Comparison of ENCODE assay signal across 8 cellular contexts in the genomic region with DNA sequence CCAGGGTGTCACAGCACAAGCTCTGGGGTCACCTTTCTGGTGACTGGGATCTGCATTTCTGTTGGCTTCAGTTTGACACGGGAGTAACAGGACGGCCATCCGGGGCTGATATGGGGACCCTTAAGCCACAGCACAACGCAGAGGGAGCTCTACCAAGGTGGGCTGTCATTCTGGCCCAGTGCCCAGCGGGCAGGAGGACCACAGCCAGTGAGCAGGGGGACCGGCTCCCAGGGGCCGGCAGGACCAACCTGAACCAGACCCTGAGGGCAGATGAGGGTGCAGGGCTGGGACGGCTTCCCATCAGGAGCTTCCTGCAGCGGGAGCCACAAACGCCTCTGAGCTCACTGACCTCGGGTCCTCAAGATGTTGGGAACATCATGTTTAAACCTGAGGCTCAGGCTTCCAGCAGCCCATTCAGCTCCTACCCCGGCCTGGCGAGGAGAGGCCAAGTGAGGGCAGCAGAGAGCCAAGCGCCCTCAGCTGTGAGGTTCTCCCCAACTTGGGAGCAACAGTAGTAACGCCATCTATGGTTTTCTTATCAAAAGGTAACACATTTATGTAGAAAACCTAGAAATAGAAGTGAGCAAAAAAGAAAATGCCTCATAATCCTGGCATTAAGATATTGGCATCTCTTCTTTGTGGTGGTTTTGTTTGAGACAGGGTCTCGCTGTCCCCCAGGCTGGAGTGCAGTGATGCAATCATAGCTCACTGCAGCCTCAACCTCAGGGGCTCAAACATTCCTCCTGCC. TPM values are rescaled to one million over a fixed set of nuclear protein-coding genes. Genes with fewer than 3 reads are reported as not detected.
DNase-seq lines count a peak whose midpoint lies in the region; ATAC-seq and TF ChIP-seq lines count a peak whose summit lies in the region.

No MANE protein-coding gene starts in this region.

- in situ Hi-C loops in gastrocnemius medialis (cut with MboI; ENCODE audit: low sequenced_read_pairs in 4 of 4): no loop called here

- H3K9me2 ChIP-seq in OCI-LY7 (ENCODE audit: insufficient read depth, low read length): no peaks in the 10 kb centered on the region

- DNase-seq in A673 (ENCODE audit: low spot score) (peak; percentile 48), OCI-LY7 (ENCODE audit: low spot score) (peak; percentile 70), germinal center (ENCODE audit: low spot score) (peak; percentile 70), gastrocnemius medialis (no peak), GDM1 (lab: John Stamatoyannopoulos, UW) (no peak)
- peak; percentile 59 to 62 for DNase-seq in activated T-cell treated with anti-CD3 and anti-CD28 coated beads, Interleukin-2, amount 50 U/mL, for 72 hours

- H3K4me1 ChIP-seq in A673 (ENCODE audit: insufficient read depth, low read length, poor library complexity, severe bottlenecking): no peaks in the 10 kb centered on the region
- no peaks in the 10 kb centered on the region for H3K4me1 ChIP-seq in OCI-LY7 (ENCODE audit: insufficient read depth, low read length, poor library complexity, severe bottlenecking)
- no peaks in the 10 kb centered on the region for H3K4me1 ChIP-seq in gastrocnemius medialis

- H3K27me3 Mint-ChIP-seq in activated T-cell treated with anti-CD3 and anti-CD28 coated beads, Interleukin-2, amount 50 U/mL, for 72 hours (ENCODE audit: low read depth): peaks cover 9% of the 10 kb centered on the region

- CTCF ChIA-PET in A673 (lab: Charles Lee): interaction anchor here (0.5 to 0.8 kb wide), 2 partner anchors 12 to 693 kb away, joined by 3 read pairs; no protein-coding TSS in a partner anchor
- CTCF ChIA-PET in OCI-LY7 (lab: Charles Lee; ENCODE audit: unreplicated experiment): interaction anchor here (0.6 to 1.1 kb wide), 3 partner anchors 26 to 170 kb away, joined by 3 to 4 read pairs (median 3); no protein-coding TSS in a partner anchor

- H3K27me3 ChIP-seq in A673 (replicated peaks; ENCODE audit: insufficient read depth, low read depth, low read length, poor library complexity): no peaks in the 10 kb centered on the region
- H3K27me3 ChIP-seq in gastrocnemius medialis: peaks cover 5 to 16% (median 7%) of the 10 kb centered on the region in 3 donors

- H3K4me1 Mint-ChIP-seq in activated T-cell treated with anti-CD3 and anti-CD28 coated beads, Interleukin-2, amount 50 U/mL, for 72 hours (ENCODE audit: low read depth): no peaks in the 10 kb centered on the region

- TF ChIP-seq POLR2A in gastrocnemius medialis (IDR thresholded peaks at IDR 0.05): no peak

- no peak overlapping the region for H3K4me3 Mint-ChIP-seq in activated T-cell treated with anti-CD3 and anti-CD28 coated beads, Interleukin-2, amount 50 U/mL, for 72 hours

- peak; percentile 78 to 79 for ATAC-seq in activated T-cell treated with anti-CD3 and anti-CD28 coated beads, Interleukin-2, amount 50 U/mL, for 72 hours (replicated peaks in 1 of 2)
- ATAC-seq in gastrocnemius medialis (peak in 1 of 2 donors; percentile 45), GM18520 (IDR thresholded peaks at IDR 0.05; ENCODE audit: unreplicated experiment) (no peak)

- POLR2A ChIA-PET in A673 (lab: Charles Lee; ENCODE audit: low non-redundant PET): no interaction called here
- POLR2A ChIA-PET in OCI-LY7 (lab: Charles Lee): interaction anchor here (0.6 to 1.4 kb wide), 4 partner anchors 9 to 61 kb away, joined by 3 to 5 read pairs (median 4); no protein-coding TSS in a partner anchor

- no TSS peak for BruUV-seq in A673 (replicated peaks; lab: Mats Ljungman, UMichigan)
- BruUV-seq in OCI-LY7 (replicated peaks; lab: Mats Ljungman, UMichigan): no TSS peak

- peaks cover 27% of the 10 kb centered on the region for H3K36me3 ChIP-seq in A673 (ENCODE audit: insufficient read depth, low read length, poor library complexity, severe bottlenecking)
- H3K36me3 ChIP-seq in OCI-LY7 (ENCODE audit: insufficient read depth, low read length): peaks cover 20% of the 10 kb centered on the region; the same call in 1 of the 2 replicates
- peaks cover 0 to 20% of the 10 kb centered on the region in 2 donors for H3K36me3 ChIP-seq in gastrocnemius medialis

- TF ChIP-seq CTCF in A673 (conservative IDR thresholded peaks at IDR 0.05; ENCODE audit: low read depth, low read length): peak; percentile 64
- TF ChIP-seq CTCF in GM12873 (IDR thresholded peaks at IDR 0.05; ENCODE audit: insufficient read depth, low read depth, low read length, missing control alignments): peak; percentile 91
- peak; percentile 89 for TF ChIP-seq CTCF in OCI-LY7 (conservative IDR thresholded peaks at IDR 0.05; ENCODE audit: low read length)
- TF ChIP-seq CTCF in gastrocnemius medialis (IDR thresholded peaks at IDR 0.05 in 4 of 5, conservative IDR thresholded peaks at IDR 0.05 in 1 of 5): peak in 3 of 5 experiments; percentile 24 to 57 (median 37)

- no peaks in the 10 kb centered on the region for H4K20me1 ChIP-seq in OCI-LY7 (ENCODE audit: insufficient read depth, low read length)

- no peak overlapping the region for H2AFZ ChIP-seq in OCI-LY7 (ENCODE audit: low read length)

- intact Hi-C loops in A673 (cut with micrococcal nuclease; ENCODE audit: unreplicated experiment): no loop called here
- intact Hi-C loops in OCI-LY7 (cut with micrococcal nuclease; ENCODE audit: unreplicated experiment): no loop called here
- intact Hi-C loops in gastrocnemius medialis (cut with DNase I; ENCODE audit: low total_unique reads): no loop called here

- H3K36me3 Mint-ChIP-seq in activated T-cell treated with anti-CD3 and anti-CD28 coated beads, Interleukin-2, amount 50 U/mL, for 72 hours (ENCODE audit: insufficient read depth in 2 of 2): peaks cover 0 to 3% of the 10 kb centered on the region in 2 donors

- no peaks in the 10 kb centered on the region for H3K9me3 Mint-ChIP-seq in activated T-cell treated with anti-CD3 and anti-CD28 coated beads, Interleukin-2, amount 50 U/mL, for 72 hours

- H3K9me3 ChIP-seq in A673 (ENCODE audit: low read depth, low read length, poor library complexity, severe bottlenecking) (no peaks in the 10 kb centered on the region), OCI-LY7 (ENCODE audit: low read length) (no peaks in the 10 kb centered on the region), gastrocnemius medialis (no peaks in the 10 kb centered on the region)

- no peaks in the 10 kb centered on the region for H3K79me2 ChIP-seq in OCI-LY7 (ENCODE audit: insufficient read depth, low read depth, low read length)

- H3K27ac ChIP-seq in A673 (ENCODE audit: low read depth, low read length, poor library complexity, severe bottlenecking): no peak overlapping the region
- H3K27ac ChIP-seq in OCI-LY7 (ENCODE audit: low read depth, low read length, poor library complexity, severe bottlenecking): no peak overlapping the region
- H3K27ac ChIP-seq in gastrocnemius medialis: no peak overlapping the region

- H3K4me3 ChIP-seq in A673 (ENCODE audit: low read depth, low read length, poor library complexity, severe bottlenecking): no peak overlapping the region
- H3K4me3 ChIP-seq in OCI-LY7 (ENCODE audit: low read depth, low read length, poor library complexity, severe bottlenecking): no peak overlapping the region
- no peak overlapping the region for H3K4me3 ChIP-seq in gastrocnemius medialis

- H3K27ac Mint-ChIP-seq in activated T-cell treated with anti-CD3 and anti-CD28 coated beads, Interleukin-2, amount 50 U/mL, for 72 hours: no peak overlapping the region

- no peak overlapping the region for H3K4me2 ChIP-seq in OCI-LY7 (ENCODE audit: low read length)

RNA-seq across cellular contexts. Expression of gene TMEM201, which starts 26.8 kb away (rescaled TPM):
- 46.5 and 49.0 TPM in 2 replicates for total RNA-seq in A673 (2021)
- total RNA-seq in OCI-LY7 (2014; rRNA removed; shearing (Covaris generic)): 5.3 and 7.5 TPM in 2 replicates
- total RNA-seq in OCI-LY7 (2022): 21.9 and 23.6 TPM in 2 replicates
- total RNA-seq in activated T-cell treated with anti-CD3 and anti-CD28 coated beads, Interleukin-2, amount 50 U/mL, for 72 hours: 10 to 100 TPM in 1 of 2 donors, 1 to 10 TPM in 1; 9.3 to 14.0 TPM
- 10 to 100 TPM; 21.5 to 67.6 (median 31.7) TPM for total RNA-seq in gastrocnemius medialis

RNA-seq across cellular contexts. Expression of gene PIK3CD, which starts 36.0 kb away (rescaled TPM):
- total RNA-seq in A673 (2021) (2.1 and 5.0 TPM in 2 replicates), OCI-LY7 (2022) (37.1 and 44.1 TPM in 2 replicates), gastrocnemius medialis (1 to 10 TPM in 2 of 4 donors, under 1 TPM in 2; 0.66 to 2.3 (median 1.3) TPM)
- 7.5 and 13.6 TPM in 2 replicates for total RNA-seq in OCI-LY7 (2014; rRNA removed; shearing (Covaris generic))
- 100 to 1,000 TPM; 149 to 162 TPM for total RNA-seq in activated T-cell treated with anti-CD3 and anti-CD28 coated beads, Interleukin-2, amount 50 U/mL, for 72 hours

Comparison
In these comparisons a context has a peak if more than half of its experiments do, and no peak if none do; other contexts are left out.
1. DNase-seq: peak in A673 (single experiment), OCI-LY7 (single experiment), activated T-cell treated with anti-CD3 and anti-CD28 coated beads, Interleukin-2, amount 50 U/mL, for 72 hours (2 of 2) and germinal center (single experiment); none in gastrocnemius medialis (0 of 2) and GDM1 (single experiment).
2. CTCF ChIP-seq: peak in every context shown above with its lines; median percentile 91 in GM12873; 89 in OCI-LY7; 64 in A673; 37 in gastrocnemius medialis.